8 cellular contexts compared by ENCODE assay signal in the genomic region with DNA sequence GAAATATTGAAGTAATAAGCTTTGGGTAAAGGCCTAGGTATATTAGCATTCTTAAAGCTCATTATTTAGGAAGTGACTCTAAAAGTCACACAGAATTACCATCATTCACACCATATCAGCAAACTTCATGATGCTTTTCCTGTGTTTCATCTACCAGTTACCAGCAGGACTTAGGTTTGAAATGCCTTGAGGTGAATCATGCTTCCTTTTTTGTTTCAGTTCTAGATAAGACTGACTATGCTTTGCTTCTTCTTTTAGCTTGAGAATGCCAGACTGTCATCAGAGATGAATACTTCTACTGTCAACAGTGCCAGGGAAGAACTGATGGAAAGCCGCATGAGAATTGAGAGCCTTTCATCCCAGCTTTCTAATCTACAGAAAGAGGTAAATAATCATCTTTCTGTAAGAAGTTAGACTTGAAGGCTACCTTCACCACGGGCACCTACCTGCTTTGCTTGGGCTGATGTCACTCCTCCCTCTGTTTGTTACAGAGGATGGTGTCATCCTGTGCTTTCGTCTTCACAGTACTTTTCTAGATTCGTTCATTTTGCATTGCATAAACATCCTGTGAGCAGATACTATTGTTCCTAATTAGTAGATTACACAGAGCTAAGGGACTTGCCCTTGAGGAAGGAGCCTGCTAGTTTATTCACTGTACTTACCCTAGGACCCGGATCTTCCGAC. TPM values are rescaled to one million over a fixed set of nuclear protein-coding genes. Genes with fewer than 3 reads are reported as not detected.
DNase-seq lines count a peak whose midpoint lies in the region; ATAC-seq, FAIRE-seq and TF ChIP-seq lines count a peak whose summit lies in the region.

No MANE protein-coding gene starts in this region.

- WGBS in sigmoid colon, 2 donors: 73 to 82% methylated on average over 6 of the region's 6 CpGs
- 87 to 89% methylated on average over 6 of the region's 6 CpGs for WGBS in thyroid gland, 2 donors

- H3K27ac Mint-ChIP-seq in central memory CD8-positive, alpha-beta T cell (ENCODE audit: low read depth): peak overlapping the region; percentile 94

- H3K4me1 ChIP-seq in ascending aorta (no peaks in the 10 kb centered on the region), sigmoid colon (no peaks in the 10 kb centered on the region), thyroid gland (no peaks in the 10 kb centered on the region)

- H3K36me3 Mint-ChIP-seq in central memory CD8-positive, alpha-beta T cell (ENCODE audit: insufficient read depth): peaks cover 31% of the 10 kb centered on the region

- H3K9me3 ChIP-seq in ascending aorta: no peaks in the 10 kb centered on the region
- no peaks in the 10 kb centered on the region for H3K9me3 ChIP-seq in sigmoid colon
- no peaks in the 10 kb centered on the region for H3K9me3 ChIP-seq in thyroid gland

- TF ChIP-seq CTCF in ascending aorta (IDR thresholded peaks at IDR 0.05) (no peak), sigmoid colon (IDR thresholded peaks at IDR 0.05) (no peak), thyroid gland (IDR thresholded peaks at IDR 0.05) (no peak)

- DNase-seq in RCC 7860 (ENCODE audit: low spot score) (peak; percentile 50), renal cortical epithelial cell (ENCODE audit: low read depth) (peak; percentile 34), ascending aorta (ENCODE audit: low spot score in 2 of 2) (no peak), sigmoid colon (no peak), thyroid gland (no peak), D341Med (ENCODE audit: low spot score) (no peak)
- peak in 1 of 2 donors; percentile 21 for DNase-seq in central memory CD8-positive, alpha-beta T cell (ENCODE audit: low spot score in 2 of 2)

- no peaks in the 10 kb centered on the region for H3K27me3 ChIP-seq in ascending aorta
- no peaks in the 10 kb centered on the region for H3K27me3 ChIP-seq in sigmoid colon
- H3K27me3 ChIP-seq in thyroid gland: no peaks in the 10 kb centered on the region

- H3K36me3 ChIP-seq in ascending aorta (no peaks in the 10 kb centered on the region), sigmoid colon (no peaks in the 10 kb centered on the region), thyroid gland (no peaks in the 10 kb centered on the region)

- H3K27ac ChIP-seq in ascending aorta: no peak overlapping the region
- no peak overlapping the region for H3K27ac ChIP-seq in sigmoid colon
- no peak overlapping the region for H3K27ac ChIP-seq in thyroid gland

- ATAC-seq in GM19351 (IDR thresholded peaks at IDR 0.05; ENCODE audit: unreplicated experiment): peak; percentile 66
- peak; percentile 85 for ATAC-seq in central memory CD8-positive, alpha-beta T cell (replicated peaks; ENCODE audit: extremely low read depth, poor library complexity, severe bottlenecking)

- no peak for TF ChIP-seq EP300 in sigmoid colon (IDR thresholded peaks at IDR 0.05)

- intact Hi-C loops in ascending aorta (cut with DNase I) (no loop called here), sigmoid colon (cut with DNase I) (no loop called here), thyroid gland (cut with DNase I) (no loop called here)

- H3K27me3 Mint-ChIP-seq in central memory CD8-positive, alpha-beta T cell: no peaks in the 10 kb centered on the region

- no peak overlapping the region for H3K4me3 ChIP-seq in ascending aorta
- H3K4me3 ChIP-seq in sigmoid colon: no peak overlapping the region
- H3K4me3 ChIP-seq in thyroid gland (replicated peaks in 1 of 3): no peak overlapping the region

- TF ChIP-seq POLR2A in sigmoid colon (IDR thresholded peaks at IDR 0.05) (no peak), thyroid gland (IDR thresholded peaks at IDR 0.05) (no peak)

- FAIRE-seq in RCC 7860 (lab: Jason Lieb, UNC): no peak

- H3K4me3 Mint-ChIP-seq in central memory CD8-positive, alpha-beta T cell: peak overlapping the region; percentile 31

- H3K4me1 Mint-ChIP-seq in central memory CD8-positive, alpha-beta T cell: peaks cover 27% of the 10 kb centered on the region

- H3K9me3 Mint-ChIP-seq in central memory CD8-positive, alpha-beta T cell: no peaks in the 10 kb centered on the region

RNA-seq across cellular contexts. Expression of a gene that starts 34.7 kb away (rescaled TPM):
- total RNA-seq in renal cortical epithelial cell (9.6 and 51.4 TPM in 2 replicates), ascending aorta (1.3 TPM), sigmoid colon (10 to 100 TPM in 1 of 4 donors, 1 to 10 TPM in 3; 1.5 to 14.8 (median 5.8) TPM), thyroid gland (10 to 100 TPM in 1 of 4 donors, 1 to 10 TPM in 3; 3.9 to 18.4 (median 6.5) TPM)
- polyA plus RNA-seq in sigmoid colon: 10 to 100 TPM in 2 of 3 donors, 1 to 10 TPM in 1; 9.0 to 53.5 (median 15.0) TPM

Comparison
In these comparisons a context has a peak if more than half of its experiments do, and no peak if none do; other contexts are left out.
1. DNase-seq: peak in RCC 7860 (single experiment) and renal cortical epithelial cell (single experiment); none in ascending aorta (0 of 2), sigmoid colon (single experiment), thyroid gland (0 of 2) and D341Med (single experiment).